ENCODE assay signal across 2 cellular contexts in the genomic region with DNA sequence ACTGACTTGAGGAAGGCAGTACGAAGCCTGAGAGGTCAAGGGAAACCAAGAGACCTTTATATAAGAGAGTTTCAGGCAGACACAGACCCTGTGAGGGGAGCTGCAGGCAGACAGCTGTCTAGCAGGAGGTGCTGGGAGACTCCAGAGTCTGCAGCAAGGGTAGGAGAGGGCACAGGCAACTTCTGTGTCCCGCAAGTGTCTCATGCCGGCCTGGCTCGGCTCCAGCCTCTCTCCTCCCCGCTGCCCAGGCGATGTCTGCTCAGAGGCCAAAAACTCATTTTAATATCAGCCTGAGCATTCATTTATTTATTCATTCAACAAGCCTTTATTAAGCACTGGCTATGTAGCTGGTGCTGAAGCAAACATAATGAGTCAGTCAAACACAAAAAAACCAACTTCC.
TF ChIP-seq lines count a peak whose summit lies in the region.

No MANE protein-coding gene starts in this region.

TF ChIP-seq in IMR-90, 13 proteins besides CTCF, POLR2A, EP300 and RAD21 (continued from another document):
- TF ChIP-seq MXI1 (IDR thresholded peaks at IDR 0.05; ENCODE audit: borderline replicate concordance, low read depth, low read length) (no peak), SMC3 (IDR thresholded peaks at IDR 0.05; ENCODE audit: low read depth, low read length) (no peak), BHLHE40 (IDR thresholded peaks at IDR 0.05; ENCODE audit: low read depth, low read length) (no peak), NFE2L2 (IDR thresholded peaks at IDR 0.05; ENCODE audit: low read depth, low read length) (no peak), ELK1 (IDR thresholded peaks at IDR 0.05; ENCODE audit: borderline replicate concordance, low read depth, low read length) (no peak), FOS (IDR thresholded peaks at IDR 0.05; ENCODE audit: low read depth, low read length) (no peak)
- TF ChIP-seq, protein P1, sequence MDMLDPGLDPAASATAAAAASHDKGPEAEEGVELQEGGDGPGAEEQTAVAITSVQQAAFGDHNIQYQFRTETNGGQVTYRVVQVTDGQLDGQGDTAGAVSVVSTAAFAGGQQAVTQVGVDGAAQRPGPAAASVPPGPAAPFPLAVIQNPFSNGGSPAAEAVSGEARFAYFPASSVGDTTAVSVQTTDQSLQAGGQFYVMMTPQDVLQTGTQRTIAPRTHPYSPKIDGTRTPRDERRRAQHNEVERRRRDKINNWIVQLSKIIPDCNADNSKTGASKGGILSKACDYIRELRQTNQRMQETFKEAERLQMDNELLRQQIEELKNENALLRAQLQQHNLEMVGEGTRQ (IDR thresholded peaks at IDR 0.05; ENCODE audit: low read depth, low read length), result no peak

TF ChIP-seq in HEK293T, 16 proteins besides CTCF, POLR2A, EP300 and RAD21 (continued from another document):
- no peak for TF ChIP-seq PKNOX1 (IDR thresholded peaks at IDR 0.05)
- TF ChIP-seq SUZ12 (IDR thresholded peaks at IDR 0.05), result no peak
- no peak for TF ChIP-seq BHLHE40 (IDR thresholded peaks at IDR 0.05; ENCODE audit: borderline replicate concordance)
- TF ChIP-seq ELF4 (IDR thresholded peaks at IDR 0.05), result no peak
- TF ChIP-seq ARNT (IDR thresholded peaks at IDR 0.05), result no peak
- no peak for TF ChIP-seq TARDBP (IDR thresholded peaks at IDR 0.05)
- TF ChIP-seq FOXM1 (IDR thresholded peaks at IDR 0.05; ENCODE audit: borderline replicate concordance), result no peak
- TF ChIP-seq CTBP1 (IDR thresholded peaks at IDR 0.05; ENCODE audit: borderline replicate concordance), result no peak
- TF ChIP-seq ZNF384 (IDR thresholded peaks at IDR 0.05), result no peak
- no peak for TF ChIP-seq NFRKB (IDR thresholded peaks at IDR 0.05)
